Comparison of ENCODE assay signal across 1 cellular context in genomic region chr16:87832759-87833502, GRCh38.
TF ChIP-seq lines count a peak whose summit lies in the region.

No MANE protein-coding gene starts in this region.

TF ChIP-seq in WTC11, 78 proteins besides CTCF, POLR2A, EP300 and RAD21 (continued from another document):
- TF ChIP-seq ATF6 (CRISPR knock-in tag; IDR thresholded peaks at IDR 0.05) (no peak), CBFB (CRISPR knock-in tag; IDR thresholded peaks at IDR 0.05; ENCODE audit: low read depth) (no peak), PREB (CRISPR knock-in tag; IDR thresholded peaks at IDR 0.05; ENCODE audit: borderline replicate concordance) (no peak), RORB (CRISPR knock-in tag; IDR thresholded peaks at IDR 0.05) (no peak), KAT7 (CRISPR knock-in tag; IDR thresholded peaks at IDR 0.05; ENCODE audit: borderline replicate concordance) (no peak)
